ENCODE assay signal across 19 cellular contexts in genomic region chr1:180922637-180923023, GRCh38. TPM values are rescaled to one million over a fixed set of nuclear protein-coding genes. Genes with fewer than 3 reads are reported as not detected.
A peak's percentile ranks its signal among the peaks of the same experiment; 100 is the strongest.
DNase-seq lines count a peak whose midpoint lies in the region; ATAC-seq and TF ChIP-seq lines count a peak whose summit lies in the region.
"Had no signal": no experiment of that assay in that cellular context is flagged by ENCODE, and none has a peak within 500 bp of the region (broad histone marks: within the 10 kb centered on the region; RNA-seq: fewer than 3 reads in every experiment).

No MANE protein-coding gene starts in this region.

- no peaks in the 10 kb centered on the region for H3K79me1 ChIP-seq in H9 (ENCODE audit: insufficient read depth, low read depth, low read length, poor library complexity, severe bottlenecking)
- H3K79me1 ChIP-seq in trophoblast cell (ENCODE audit: low read length), result peaks cover 3% of the 10 kb centered on the region

- H3K4me3 Mint-ChIP-seq in H9, result peak overlapping the region in 1 of 2 experiments; percentile 56; a peak in 2 of 5 replicates
- H3K4me3 Mint-ChIP-seq: activated B cell treated with CpG ODN at 0.5 μM for 24 hours; activated naive CD4-positive, alpha-beta T cell treated with anti-CD3 and anti-CD28 coated beads for 36 hours had no signal

- peaks cover 6% of the 10 kb centered on the region for H3K23me2 ChIP-seq in H9 (ENCODE audit: insufficient read length, low read depth, low read length, poor library complexity, severe bottlenecking)

- H3K27me3 ChIP-seq in H9 (ENCODE audit: insufficient read depth, low read length) (no peaks in the 10 kb centered on the region), SJCRH30 (no peaks in the 10 kb centered on the region), iPS-20b (ENCODE audit: insufficient read depth, low read length) (peaks cover 5% of the 10 kb centered on the region; the same call in 1 of the 2 replicates), trophoblast cell (ENCODE audit: insufficient read depth, low read length) (no peaks in the 10 kb centered on the region)
- H3K27me3 ChIP-seq: breast epithelium, esophagus muscularis mucosa, hepatocyte, testis, vagina had no signal

- peak overlapping the region; percentile 19 for H2BK120ac ChIP-seq in H9 (ENCODE audit: low read depth, low read length, poor library complexity, severe bottlenecking)
- H2BK120ac ChIP-seq in trophoblast cell (ENCODE audit: insufficient read depth, low read length, poor library complexity), result no peak overlapping the region

- peaks cover 0 to 5% (median 0%) of the 10 kb centered on the region in 3 experiments; a peak in 1 of 7 replicates for H3K36me3 Mint-ChIP-seq in H9 (ENCODE audit: insufficient read depth in 1 of 3, low read depth in 3 of 3)

- H2BK5ac ChIP-seq in H9 (ENCODE audit: insufficient read length, low read length) (no peak overlapping the region), trophoblast cell (ENCODE audit: low read depth, low read length, poor library complexity) (no peak overlapping the region)

- H3K27ac ChIP-seq in H9 (ENCODE audit: insufficient read length, low read depth, low read length) (peak overlapping the region; percentile 9), SJCRH30 (peak overlapping the region; percentile 90), iPS-20b (ENCODE audit: low read length) (peak overlapping the region; percentile 30), trophoblast cell (ENCODE audit: low read depth, low read length) (no peak overlapping the region)
- H3K27ac ChIP-seq: breast epithelium, esophagus muscularis mucosa, hepatocyte, KMS-11, testis, vagina had no signal

- no peak overlapping the region for H2AFZ ChIP-seq in H9 (ENCODE audit: low read length)
- H2AFZ ChIP-seq in trophoblast cell (ENCODE audit: insufficient read depth, low read length, poor library complexity), result no peak overlapping the region
- H2AFZ ChIP-seq: hepatocyte had no signal

- WGBS in H9 (ENCODE audit: extremely low coverage, insufficient read length, low lambda C conversion rate), result no CpG with 5 or more reads among the region's 8 CpGs
- no CpG with 5 or more reads among the region's 8 CpGs for WGBS in trophoblast cell (ENCODE audit: extremely low coverage, insufficient coverage, insufficient read length)

- H4K91ac ChIP-seq in H9 (ENCODE audit: insufficient read length, low read depth, low read length) (peak overlapping the region; percentile 7), trophoblast cell (ENCODE audit: low read depth, low read length) (no peak overlapping the region)

- H3K36me3 ChIP-seq in SJCRH30, result no peaks in the 10 kb centered on the region; the same call in 1 of the 2 replicates
- H3K36me3 ChIP-seq in iPS-20b (ENCODE audit: insufficient read depth, low read depth, low read length), result no peaks in the 10 kb centered on the region
- no peaks in the 10 kb centered on the region for H3K36me3 ChIP-seq in trophoblast cell (ENCODE audit: control insufficient read depth in 1 of 2, insufficient read depth in 2 of 2, low read length in 2 of 2)
- H3K36me3 ChIP-seq: breast epithelium had no signal

- no peaks in the 10 kb centered on the region for H3K79me2 ChIP-seq in H9 (ENCODE audit: insufficient read depth, low read length)
- no peaks in the 10 kb centered on the region for H3K79me2 ChIP-seq in trophoblast cell (ENCODE audit: control insufficient read depth, insufficient read depth, low read length, poor library complexity)
- H3K79me2 ChIP-seq: hepatocyte had no signal

- peaks cover 2% of the 10 kb centered on the region; the same call in 1 of the 2 replicates for H3K27me3 Mint-ChIP-seq in H9 (ENCODE audit: low read depth)

- H4K5ac ChIP-seq in H9 (ENCODE audit: insufficient read length, low read depth, low read length), result no peak overlapping the region

- no peak overlapping the region for H2BK15ac ChIP-seq in H9 (ENCODE audit: low read depth, low read length)

- H3K4me3 ChIP-seq in SJCRH30 (peak overlapping the region; percentile 4), iPS-20b (ENCODE audit: low read length) (peak overlapping the region; percentile 19; the same call in 1 of the 2 replicates), trophoblast cell (ENCODE audit: low read depth, low read length) (no peak overlapping the region)
- H3K4me3 ChIP-seq: breast epithelium, esophagus muscularis mucosa, hepatocyte, testis, vagina had no signal

- H2BK20ac ChIP-seq in H9 (ENCODE audit: low read depth, low read length, poor library complexity, severe bottlenecking), result peak overlapping the region; percentile 7

- H3K56ac ChIP-seq in H9 (ENCODE audit: insufficient read length, low read depth, low read length), result no peak overlapping the region

- H2BK12ac ChIP-seq in H9 (ENCODE audit: insufficient read length, low read depth, low read length) (peak overlapping the region; percentile 40), trophoblast cell (ENCODE audit: low read length) (peak overlapping the region; percentile 30)

- DNase-seq in H9 (no peak), SJCRH30 (no peak), trophoblast cell (no peak), NCI-H2227 (lab: John Stamatoyannopoulos, UW; ENCODE audit: unreplicated experiment) (no peak), NCI-H1092 treated with DMSO at 0.1 percent for 48 hours (lab: John Stamatoyannopoulos, UW) (no peak)
- DNase-seq: activated B cell treated with CpG ODN at 0.5 μM for 24 hours; activated naive CD4-positive, alpha-beta T cell treated with anti-CD3 and anti-CD28 coated beads for 36 hours; foreskin melanocyte; nucleus accumbens; stimulated activated CD4-positive, alpha-beta T cell treated with anti-CD3 and anti-CD28 coated beads, Interleukin-4, amount 100 ng/mL, for 4 hours; stimulated activated naive CD4-positive, alpha-beta T cell; testis had no signal

- no peak overlapping the region for H2AK5ac ChIP-seq in H9 (ENCODE audit: insufficient read length, low read length)
- no peak overlapping the region for H2AK5ac ChIP-seq in trophoblast cell (ENCODE audit: low read length)

- H4K20me1 ChIP-seq in H9 (ENCODE audit: control insufficient read depth, insufficient read depth, insufficient read length), result no peaks in the 10 kb centered on the region

- peak overlapping the region; percentile 89 to 94 (median 94) for H3K27ac Mint-ChIP-seq in H9
- H3K27ac Mint-ChIP-seq: activated B cell treated with CpG ODN at 0.5 μM for 24 hours; activated naive CD4-positive, alpha-beta T cell treated with anti-CD3 and anti-CD28 coated beads for 36 hours had no signal

- H3T11ph ChIP-seq in H9 (ENCODE audit: low read length), result no peak overlapping the region

- peak overlapping the region; percentile 54 for H3K18ac ChIP-seq in H9 (ENCODE audit: insufficient read length, low read depth, low read length)
- no peak overlapping the region for H3K18ac ChIP-seq in trophoblast cell (ENCODE audit: low read length)

- no peak overlapping the region for H4K8ac ChIP-seq in H9 (replicated peaks; ENCODE audit: insufficient read length, low read depth, low read length)
- H4K8ac ChIP-seq in trophoblast cell (ENCODE audit: low read depth, low read length), result no peak overlapping the region

- H3K4me2 ChIP-seq in H9 (ENCODE audit: insufficient read depth, insufficient read length, low read length) (peak overlapping the region; percentile 60), trophoblast cell (ENCODE audit: low read length) (no peak overlapping the region)
- H3K4me2 ChIP-seq: KMS-11 had no signal

- H3K14ac ChIP-seq in H9 (ENCODE audit: insufficient read depth, low read length) (peak overlapping the region; percentile 80; the same call in 1 of the 2 replicates), trophoblast cell (ENCODE audit: low read length) (no peak overlapping the region)

- H3K9me3 Mint-ChIP-seq in H9, result no peaks in the 10 kb centered on the region
- H3K9me3 Mint-ChIP-seq: activated B cell treated with CpG ODN at 0.5 μM for 24 hours; activated naive CD4-positive, alpha-beta T cell treated with anti-CD3 and anti-CD28 coated beads for 36 hours had no signal

- no peak overlapping the region for H3K9ac ChIP-seq in H9 (ENCODE audit: extremely low read depth, insufficient read length, low read length)
- H3K9ac ChIP-seq in iPS-20b (ENCODE audit: low read depth, low read length), result peak overlapping the region; percentile 52
- H3K9ac ChIP-seq in trophoblast cell (ENCODE audit: low read length), result no peak overlapping the region
- H3K9ac ChIP-seq: KMS-11 had no signal

- H3K9me3 ChIP-seq in H9 (ENCODE audit: control insufficient read depth, low read depth, low read length), result no peaks in the 10 kb centered on the region
- H3K9me3 ChIP-seq in SJCRH30 (replicated peaks), result no peaks in the 10 kb centered on the region
- H3K9me3 ChIP-seq in iPS-20b (ENCODE audit: insufficient read depth, low read depth, low read length), result no peaks in the 10 kb centered on the region
- H3K9me3 ChIP-seq in trophoblast cell (ENCODE audit: insufficient read depth, low read depth, low read length), result peaks cover 3% of the 10 kb centered on the region
- H3K9me3 ChIP-seq: breast epithelium, esophagus muscularis mucosa, testis, vagina had no signal

- no peak for ATAC-seq in HG02623 (IDR thresholded peaks at IDR 0.05; ENCODE audit: unreplicated experiment)

- peak overlapping the region; percentile 38; the same call in 1 of the 2 replicates for H3K4ac ChIP-seq in H9 (ENCODE audit: low read depth, low read length)
- H3K4ac ChIP-seq in trophoblast cell (ENCODE audit: low read depth, low read length), result no peak overlapping the region

- TF ChIP-seq CTCF in H9 (conservative IDR thresholded peaks at IDR 0.05), result no peak

- peaks cover 27% of the 10 kb centered on the region; the same call in 1 of the 2 replicates for H3K4me1 ChIP-seq in H9 (ENCODE audit: insufficient read depth, low read length)
- H3K4me1 ChIP-seq in SJCRH30, result peaks cover 82% of the 10 kb centered on the region
- peaks cover 35% of the 10 kb centered on the region for H3K4me1 ChIP-seq in iPS-20b (ENCODE audit: insufficient read depth, low read length)
- H3K4me1 ChIP-seq in trophoblast cell (ENCODE audit: control insufficient read depth in 1 of 2, insufficient read depth in 2 of 2, low read length in 2 of 2), result peaks cover 12 to 14% of the 10 kb centered on the region in 2 experiments
- H3K4me1 ChIP-seq: breast epithelium had no signal

- no peak overlapping the region for H3K23ac ChIP-seq in H9 (ENCODE audit: insufficient read length, low read depth, low read length)
- H3K23ac ChIP-seq in trophoblast cell (ENCODE audit: low read length), result no peak overlapping the region

- H3K4me1 Mint-ChIP-seq in H9, result peaks cover 69 to 74% of the 10 kb centered on the region in 2 experiments

- no peak overlapping the region for H4K12ac ChIP-seq in trophoblast cell (ENCODE audit: low read depth, low read length)

RNA-seq across cellular contexts. Expression of gene KIAA1614, which starts 9.9 kb away (rescaled TPM):
- total RNA-seq in H9 (2021), result 0.88 and 1.3 TPM in 2 replicates
- total RNA-seq in SJCRH30 (2014; rRNA removed; shearing (Covaris generic)), result 59.9 and 63.1 TPM in 2 replicates
- 0.35 and 0.42 TPM in 2 replicates for polyA plus RNA-seq in trophoblast cell (2013)
- total RNA-seq: activated naive CD4-positive, alpha-beta T cell treated with anti-CD3 and anti-CD28 coated beads for 36 hours had no signal

Comparison
In these comparisons a context has a peak if more than half of its experiments do, and no peak if none do; other contexts are left out.
1. RNA of gene KIAA1614, which starts 9.9 kb away (total RNA-seq): 59.9 to 63.1 TPM in SJCRH30; 0.88 to 1.3 TPM in H9; every median in the first group is over 10 times any median in the second.